Comparison of ENCODE assay signal across 1 cellular context in genomic region chr5:179624841-179625271, GRCh38.
TF ChIP-seq lines count a peak whose summit lies in the region.

No MANE protein-coding gene starts in this region.

TF ChIP-seq in IMR-90, 13 proteins besides CTCF, POLR2A, EP300 and RAD21 (continued from another document):
- no peak for TF ChIP-seq BHLHE40 (IDR thresholded peaks at IDR 0.05; ENCODE audit: low read depth, low read length)
